In the genomic region with DNA sequence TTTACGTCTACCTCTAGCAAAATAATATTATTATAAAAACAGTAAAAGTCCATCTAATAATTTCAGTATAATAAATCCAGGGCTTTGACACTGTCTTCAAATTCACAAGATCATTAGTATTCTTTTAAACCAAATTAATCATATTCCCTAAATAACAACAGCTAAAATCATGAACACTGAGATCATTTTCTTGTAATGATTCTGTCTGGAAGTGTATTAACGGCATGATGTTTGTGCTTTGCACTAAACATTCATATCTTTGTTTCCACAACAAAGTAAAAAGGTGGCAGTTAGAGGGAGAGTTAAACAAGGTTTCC, we compare ENCODE assay signal across 8 cellular contexts. TPM values are rescaled to one million over a fixed set of nuclear protein-coding genes. Genes with fewer than 3 reads are reported as not detected.
A peak's percentile ranks its signal among the peaks of the same experiment; 100 is the strongest.
DNase-seq lines count a peak whose midpoint lies in the region; ATAC-seq and TF ChIP-seq lines count a peak whose summit lies in the region.

No MANE protein-coding gene starts in this region.

- dilution Hi-C loops in mammary epithelial cell (cut with HindIII; ENCODE audit: low sequenced_read_pairs), result no loop called here

- H3K36me3 Mint-ChIP-seq in mesothelial cell of epicardium, result no peaks in the 10 kb centered on the region

- H3K79me2 ChIP-seq in mammary epithelial cell (ENCODE audit: insufficient read depth, low read length), result peaks cover 88% of the 10 kb centered on the region

- peaks cover 7 to 47% (median 32%) of the 10 kb centered on the region in 12 donors for H3K4me1 ChIP-seq in heart left ventricle
- H3K4me1 ChIP-seq in mammary epithelial cell (ENCODE audit: insufficient read depth, low read length), result peaks cover 25% of the 10 kb centered on the region
- H3K4me1 ChIP-seq in upper lobe of right lung, result peaks cover 11% of the 10 kb centered on the region

- intact Hi-C loops in heart left ventricle (cut with DNase I) (loop anchor here in 8 of 10 donors (2.0 to 5.0 kb wide), 5 partner anchors 19 to 89 kb away; a partner anchor contains a TSS), left ventricle myocardium superior (cut with micrococcal nuclease) (no loop called here), mammary epithelial cell (cut with micrococcal nuclease) (no loop called here), upper lobe of right lung (cut with DNase I) (no loop called here)

- peak overlapping the region; percentile 89 for H2AFZ ChIP-seq in mammary epithelial cell (ENCODE audit: low read depth, low read length)

- no peak for ATAC-seq in heart left ventricle
- no peak for ATAC-seq in left ventricle myocardium superior
- ATAC-seq in upper lobe of right lung, result no peak
- ATAC-seq in HG03457 (IDR thresholded peaks at IDR 0.05; ENCODE audit: unreplicated experiment), result no peak

- CTCF ChIA-PET in mammary epithelial cell (lab: Charles Lee; ENCODE audit: low non-redundant PET), result no interaction called here

- TF ChIP-seq POLR2A in heart left ventricle (IDR thresholded peaks at IDR 0.05), result no peak

- no peak for DNase-seq in heart left ventricle
- no peak for DNase-seq in left ventricle myocardium superior
- no peak for DNase-seq in mammary epithelial cell
- DNase-seq in mesothelial cell of epicardium (ENCODE audit: low spot score in 2 of 2, unreplicated experiment in 2 of 2), result no peak
- no peak for DNase-seq in upper lobe of right lung
- no peak for DNase-seq in midbrain (lab: John Stamatoyannopoulos, UW)
- no peak for DNase-seq in activated CD4-positive, CD25-positive, alpha-beta regulatory T cell (lab: John Stamatoyannopoulos, UW)

- no peaks in the 10 kb centered on the region for H3K27me3 Mint-ChIP-seq in mesothelial cell of epicardium (ENCODE audit: low read depth)

- peak overlapping the region; percentile 81 for H3K27ac Mint-ChIP-seq in mesothelial cell of epicardium

- H3K27me3 ChIP-seq in heart left ventricle (no peaks in the 10 kb centered on the region), mammary epithelial cell (ENCODE audit: insufficient read depth, low read length) (no peaks in the 10 kb centered on the region), upper lobe of right lung (no peaks in the 10 kb centered on the region)

- H3K9ac ChIP-seq in mammary epithelial cell (ENCODE audit: insufficient read depth, low read length), result peak overlapping the region; percentile 90

- peak overlapping the region; percentile 92 to 98 (median 96) for H3K27ac ChIP-seq in heart left ventricle
- H3K27ac ChIP-seq in mammary epithelial cell (ENCODE audit: insufficient read depth, low read depth, low read length), result peak overlapping the region; percentile 94
- peak overlapping the region; percentile 90 for H3K27ac ChIP-seq in upper lobe of right lung

- no peaks in the 10 kb centered on the region for H3K9me3 ChIP-seq in heart left ventricle
- H3K9me3 ChIP-seq in mammary epithelial cell (replicated peaks; ENCODE audit: insufficient read depth, low read length), result no peaks in the 10 kb centered on the region
- no peaks in the 10 kb centered on the region for H3K9me3 ChIP-seq in upper lobe of right lung

- peak overlapping the region; percentile 100 for H3K4me2 ChIP-seq in mammary epithelial cell (ENCODE audit: insufficient read depth, low read depth, low read length)

- TSS peak; percentile 18 for BruUV-seq in mammary epithelial cell (replicated peaks; lab: Mats Ljungman, UMichigan)

- H3K36me3 ChIP-seq in heart left ventricle (no peaks in the 10 kb centered on the region), mammary epithelial cell (ENCODE audit: insufficient read depth, low read length) (no peaks in the 10 kb centered on the region), upper lobe of right lung (no peaks in the 10 kb centered on the region)

- H3K4me3 ChIP-seq in heart left ventricle (peak overlapping the region; percentile 49 to 87 (median 68)), mammary epithelial cell (replicated peaks in 1 of 3; ENCODE audit: insufficient read depth in 1 of 3, low read depth in 2 of 3, low read length in 3 of 3) (peak overlapping the region; percentile 67 to 83 (median 67)), upper lobe of right lung (peak overlapping the region; percentile 68)

- in situ Hi-C loops in mammary epithelial cell (cut with MboI; ENCODE audit: low sequenced_read_pairs in 2 of 2), result no loop called here

- H3K4me1 Mint-ChIP-seq in mesothelial cell of epicardium, result peaks cover 14% of the 10 kb centered on the region

- TF ChIP-seq CTCF in heart left ventricle (IDR thresholded peaks at IDR 0.05), result no peak
- TF ChIP-seq CTCF in mammary epithelial cell (conservative IDR thresholded peaks at IDR 0.05 in 1 of 2, IDR thresholded peaks at IDR 0.05 in 1 of 2; ENCODE audit: extremely low read depth in 1 of 2, insufficient read depth in 1 of 2, low read depth in 1 of 2, low read length in 2 of 2), result no peak
- TF ChIP-seq CTCF in mesothelial cell of epicardium (IDR thresholded peaks at IDR 0.05; ENCODE audit: unreplicated experiment), result no peak
- TF ChIP-seq CTCF in upper lobe of right lung (IDR thresholded peaks at IDR 0.05), result no peak

- H3K4me3 Mint-ChIP-seq in mesothelial cell of epicardium, result peak overlapping the region; percentile 74

- H3K9me3 Mint-ChIP-seq in mesothelial cell of epicardium, result no peaks in the 10 kb centered on the region

- 39 to 47% (median 44%) methylated on average over 2 of the region's 2 CpGs for WGBS in heart left ventricle, 4 donors
- WGBS in mammary epithelial cell (ENCODE audit: low coverage, missing lambda C conversion rate), result 55% methylated on average over 2 of the region's 2 CpGs

- no peaks in the 10 kb centered on the region for H4K20me1 ChIP-seq in mammary epithelial cell (ENCODE audit: insufficient read depth, low read length)

RNA-seq across cellular contexts. Expression of a gene that starts 18.8 kb away (rescaled TPM):
- 10 to 100 TPM; 11.6 to 31.2 (median 20.6) TPM for total RNA-seq in heart left ventricle
- 1 to 10 TPM; 2.7 to 6.3 TPM for polyA plus RNA-seq in heart left ventricle
- 14.4 TPM for total RNA-seq in left ventricle myocardium superior
- 10 to 100 TPM; 14.5 to 26.3 TPM for total RNA-seq in mammary epithelial cell
- 7.4 TPM for polyA plus RNA-seq in mammary epithelial cell
- polyA minus RNA-seq in mammary epithelial cell, result 32.3 TPM
- 15.2 to 20.4 TPM (median 16.9 TPM) in 3 replicates for total RNA-seq in mesothelial cell of epicardium
- total RNA-seq in upper lobe of right lung, result 18.6 TPM

Comparison
In these comparisons a context has a peak if more than half of its experiments do, and no peak if none do; other contexts are left out.
1. intact Hi-C loops: an anchor here in heart left ventricle (2.0 to 5.0 kb wide); none called in left ventricle myocardium superior, mammary epithelial cell and upper lobe of right lung.